Comparison of ENCODE assay signal across 8 cellular contexts in the genomic region with DNA sequence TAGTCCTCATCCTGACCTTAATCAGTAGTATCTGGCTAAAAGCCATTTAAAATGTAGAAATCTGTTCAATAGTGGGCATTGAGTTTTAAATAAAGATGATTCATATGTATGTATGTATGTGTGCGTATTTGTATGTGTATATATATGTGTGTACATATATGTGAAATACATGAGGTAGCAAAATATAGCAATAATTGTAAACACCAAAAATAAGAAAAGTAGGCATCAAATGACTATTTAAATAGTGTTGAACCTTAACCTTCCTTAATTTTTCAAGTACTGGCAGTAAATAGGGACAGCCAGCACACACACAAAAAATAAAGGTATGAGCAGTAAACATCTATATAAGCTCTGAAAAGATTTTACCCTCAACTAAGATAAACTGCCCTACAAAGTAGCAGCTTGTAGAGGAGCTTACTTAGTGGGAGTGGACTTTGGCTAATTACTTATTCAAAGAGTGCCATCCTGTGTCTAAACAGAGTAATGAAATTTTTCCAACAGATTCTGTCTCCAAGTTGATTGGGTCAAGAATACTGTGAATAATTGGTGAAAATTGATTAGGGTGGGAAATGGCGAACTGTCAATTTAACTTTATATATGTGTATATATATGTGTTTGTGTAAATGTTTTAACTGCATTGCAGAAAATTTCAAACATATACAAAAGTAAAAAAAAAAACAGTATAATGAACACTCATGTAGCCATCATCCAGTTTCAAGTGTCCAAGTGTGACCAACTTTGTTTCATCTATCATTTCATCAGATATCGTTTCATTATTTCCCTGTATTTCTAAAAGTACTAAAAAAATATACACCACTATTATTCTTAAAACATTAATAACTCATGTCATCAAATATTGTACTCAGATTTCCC. TPM values are rescaled to one million over a fixed set of nuclear protein-coding genes. Genes with fewer than 3 reads are reported as not detected.
DNase-seq lines count a peak whose midpoint lies in the region; ATAC-seq lines count a peak whose summit lies in the region.

No MANE protein-coding gene starts in this region.

- intact Hi-C loops in left ventricle myocardium superior (cut with micrococcal nuclease), result loop anchor here (5.0 to 10.0 kb wide), 3 partner anchors 381 to 671 kb away; no protein-coding TSS in a partner anchor

- DNase-seq in CD1c-positive myeloid dendritic cell (ENCODE audit: extremely low spot score) (peak; percentile 73), NCI-H446 (lab: John Stamatoyannopoulos, UW) (peak; percentile 45 to 65), amniotic epithelial cell (ENCODE audit: low read depth) (peak; percentile 86), left ventricle myocardium superior (no peak), renal cortical epithelial cell (ENCODE audit: low read depth) (peak; percentile 85)
- DNase-seq in activated CD4-positive, CD25-positive, alpha-beta regulatory T cell treated with anti-CD3 and anti-CD28 coated beads, Interleukin-2, amount 50 U/mL, for 72 hours, result no peak

- peak; percentile 49 for ATAC-seq in GM18870 (IDR thresholded peaks at IDR 0.05; ENCODE audit: unreplicated experiment)
- peak; percentile 46 for ATAC-seq in HG03159 (IDR thresholded peaks at IDR 0.05; ENCODE audit: unreplicated experiment)
- ATAC-seq in left ventricle myocardium superior, result peak; percentile 62

RNA-seq across cellular contexts. Expression of a gene that starts 2.0 kb away (rescaled TPM):
- total RNA-seq in left ventricle myocardium superior (1.4 TPM), renal cortical epithelial cell (2.7 and 41.8 TPM in 2 replicates)

Comparison
In these comparisons a context has a peak if more than half of its experiments do, and no peak if none do; other contexts are left out.
1. DNase-seq: peak in CD1c-positive myeloid dendritic cell (single experiment), NCI-H446 (2 of 2), amniotic epithelial cell (single experiment) and renal cortical epithelial cell (single experiment); none in left ventricle myocardium superior (single experiment) and activated CD4-positive, CD25-positive, alpha-beta regulatory T cell treated with anti-CD3 and anti-CD28 coated beads, Interleukin-2, amount 50 U/mL, for 72 hours (single experiment).
2. Peak in every context shown above with its lines, with median percentiles within 50 percentile points of each other: ATAC-seq.